Comparison of ENCODE assay signal across 25 cellular contexts in the genomic region with DNA sequence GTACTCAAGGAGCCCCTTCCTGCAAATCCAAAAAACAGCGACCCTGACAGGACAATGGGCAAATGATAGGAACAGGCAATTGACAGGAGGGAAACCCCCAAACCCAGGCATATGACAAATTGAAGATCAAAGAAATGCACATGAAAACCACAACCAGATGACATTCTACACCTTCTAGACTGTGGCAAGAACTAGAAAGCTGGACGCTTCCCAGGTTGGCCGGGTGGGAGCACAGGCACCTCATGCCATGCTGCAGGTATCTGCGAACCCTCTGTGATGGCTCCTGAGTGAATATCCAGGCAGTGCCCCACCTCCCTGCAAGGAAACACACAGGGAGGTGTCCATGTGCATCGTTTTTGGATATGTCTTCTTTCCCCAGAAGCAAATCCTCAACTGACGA. TPM values are rescaled to one million over a fixed set of nuclear protein-coding genes. Genes with fewer than 3 reads are reported as not detected.
DNase-seq lines count a peak whose midpoint lies in the region; ATAC-seq, FAIRE-seq and TF ChIP-seq lines count a peak whose summit lies in the region.
"Had no signal": no experiment of that assay in that cellular context is flagged by ENCODE, and none has a peak within 500 bp of the region (broad histone marks: within the 10 kb centered on the region; RNA-seq: fewer than 3 reads in every experiment).

No MANE protein-coding gene starts in this region.

- no peak overlapping the region for H2AFZ ChIP-seq in astrocyte (ENCODE audit: low read depth, low read length)

- intact Hi-C loops in Caco-2 (cut with micrococcal nuclease; ENCODE audit: unreplicated experiment), result loop anchor here (1.0 to 5.0 kb wide), 7 partner anchors 11 to 310 kb away; a partner anchor contains a TSS
- intact Hi-C loops in kidney (cut with DNase I), result no loop called here
- intact Hi-C loops in spleen (cut with DNase I; ENCODE audit: low total_unique reads), result no loop called here
- intact Hi-C loops in mucosa of descending colon (cut with DNase I, micrococcal nuclease), result no loop called here

- H3K27ac Mint-ChIP-seq in Caco-2 (ENCODE audit: unreplicated experiment) (peak overlapping the region; percentile 79), astrocyte (ENCODE audit: unreplicated experiment) (peak overlapping the region; percentile 72)
- H3K27ac Mint-ChIP-seq: activated naive CD8-positive, alpha-beta T cell treated with anti-CD3 and anti-CD28 coated beads, Interleukin-2, amount 10 ng/mL, durations not matched to agents 7 days and 5 days; CD14-positive monocyte; stimulated activated naive CD8-positive, alpha-beta T cell treated with anti-CD3 and anti-CD28 coated beads, Interleukin-15, amount 100 ng/mL, for 72 hours; T-helper 2 cell treated with Interferon-gamma antibody and Interleukin-4, amounts not matched to agents 5 μg/mL and 100 μg/mL, for 36 hours had no signal

- H3K9ac ChIP-seq in astrocyte (ENCODE audit: low read length) (no peak overlapping the region), kidney (ENCODE audit: low read length in 2 of 2) (no peak overlapping the region)

- H3K4me3 Mint-ChIP-seq in Caco-2 (ENCODE audit: unreplicated experiment) (peak overlapping the region; percentile 39), astrocyte (ENCODE audit: unreplicated experiment) (no peak overlapping the region)
- H3K4me3 Mint-ChIP-seq: activated naive CD8-positive, alpha-beta T cell treated with anti-CD3 and anti-CD28 coated beads, Interleukin-2, amount 10 ng/mL, durations not matched to agents 7 days and 5 days; stimulated activated naive CD8-positive, alpha-beta T cell treated with anti-CD3 and anti-CD28 coated beads, Interleukin-15, amount 100 ng/mL, for 72 hours; T-helper 2 cell treated with Interferon-gamma antibody and Interleukin-4, amounts not matched to agents 5 μg/mL and 100 μg/mL, for 36 hours had no signal

- H3K9me3 Mint-ChIP-seq in Caco-2 (ENCODE audit: unreplicated experiment) (no peaks in the 10 kb centered on the region), astrocyte (ENCODE audit: unreplicated experiment) (peaks cover 2% of the 10 kb centered on the region)
- H3K9me3 Mint-ChIP-seq: activated naive CD8-positive, alpha-beta T cell treated with anti-CD3 and anti-CD28 coated beads, Interleukin-2, amount 10 ng/mL, durations not matched to agents 7 days and 5 days; T-helper 2 cell treated with Interferon-gamma antibody and Interleukin-4, amounts not matched to agents 5 μg/mL and 100 μg/mL, for 36 hours had no signal

- H3K4me1 Mint-ChIP-seq in Caco-2 (ENCODE audit: low read depth, unreplicated experiment) (peaks cover 27% of the 10 kb centered on the region), astrocyte (ENCODE audit: low read depth, unreplicated experiment) (peaks cover 36% of the 10 kb centered on the region)

- H3K36me3 Mint-ChIP-seq in Caco-2 (ENCODE audit: insufficient read depth, unreplicated experiment) (no peaks in the 10 kb centered on the region), astrocyte (ENCODE audit: low read depth, unreplicated experiment) (peaks cover 3% of the 10 kb centered on the region)
- H3K36me3 Mint-ChIP-seq: activated naive CD8-positive, alpha-beta T cell treated with anti-CD3 and anti-CD28 coated beads, Interleukin-2, amount 10 ng/mL, durations not matched to agents 7 days and 5 days had no signal

- DNase-seq in Caco-2 (no peak), astrocyte (ENCODE audit: low read depth) (no peak), kidney (peak; percentile 30), spleen (peak; percentile 45), mucosa of descending colon (no peak), DMS79 (lab: John Stamatoyannopoulos, UW) (no peak), HEK293T (ENCODE audit: extremely low spot score) (no peak)
- DNase-seq: activated CD8-positive, alpha-beta memory T cell treated with anti-CD3 and anti-CD28 coated beads, Interleukin-2, amount 50 U/mL, for 48 hours; activated naive CD8-positive, alpha-beta T cell treated with anti-CD3 and anti-CD28 coated beads, Interleukin-2, amount 10 ng/mL, durations not matched to agents 7 days and 5 days; GDM1; MG63; NCI-H1436 treated with DMSO at 0.1 percent for 48 hours; NCI-H2171; NCI-H524 treated with DMSO at 0.1 percent for 48 hours; RPMI8226; stimulated activated naive CD8-positive, alpha-beta T cell treated with anti-CD3 and anti-CD28 coated beads, Interleukin-15, amount 100 ng/mL, for 72 hours; WERI-Rb-1 had no signal

- H3K27me3 ChIP-seq in Caco-2 (replicated peaks; ENCODE audit: control insufficient read depth, insufficient read depth, low read length), result no peaks in the 10 kb centered on the region
- no peaks in the 10 kb centered on the region for H3K27me3 ChIP-seq in astrocyte (ENCODE audit: insufficient read depth, low read length)
- H3K27me3 ChIP-seq in spleen (replicated peaks in 1 of 7), result peaks cover 0 to 47% (median 0%) of the 10 kb centered on the region in 7 donors
- H3K27me3 ChIP-seq: breast epithelium, MG63 had no signal

- H3K4me3 ChIP-seq in Caco-2 (ENCODE audit: low read depth, low read length) (no peak overlapping the region), astrocyte (ENCODE audit: insufficient read depth, low read depth, low read length) (no peak overlapping the region), kidney (ENCODE audit: low read length in 2 of 2) (no peak overlapping the region), spleen (no peak overlapping the region), mucosa of descending colon (no peak overlapping the region)
- H3K4me3 ChIP-seq: HAP-1, K562, MG63 had no signal

- TF ChIP-seq CTCF in Caco-2 (IDR thresholded peaks at IDR 0.05; ENCODE audit: insufficient read depth in 1 of 2, low read depth in 1 of 2, low read length in 1 of 2, severe bottlenecking in 1 of 2, unreplicated experiment in 1 of 2) (no peak), astrocyte (IDR thresholded peaks at IDR 0.05; ENCODE audit: insufficient read depth, low read depth, low read length) (no peak), kidney (IDR thresholded peaks at IDR 0.05; ENCODE audit: borderline replicate concordance, extremely low read depth, insufficient read depth) (no peak), spleen (IDR thresholded peaks at IDR 0.05 in 8 of 11, conservative IDR thresholded peaks at IDR 0.05 in 3 of 11) (no peak), mucosa of descending colon (IDR thresholded peaks at IDR 0.05) (no peak)

- H3K36me3 ChIP-seq in Caco-2 (ENCODE audit: control insufficient read depth, insufficient read depth, low read length) (no peaks in the 10 kb centered on the region), astrocyte (ENCODE audit: insufficient read depth, low read length) (no peaks in the 10 kb centered on the region), kidney (ENCODE audit: control insufficient read depth in 1 of 2, insufficient read depth in 2 of 2, low read length in 2 of 2) (no peaks in the 10 kb centered on the region), spleen (no peaks in the 10 kb centered on the region), mucosa of descending colon (ENCODE audit: low read depth) (no peaks in the 10 kb centered on the region)
- H3K36me3 ChIP-seq: breast epithelium, HAP-1, MG63, neutrophil, WERI-Rb-1 had no signal

- no peak overlapping the region for H3K27ac ChIP-seq in astrocyte (ENCODE audit: low read depth, low read length)
- H3K27ac ChIP-seq in kidney (ENCODE audit: low read depth in 2 of 2, low read length in 2 of 2), result peak overlapping the region; percentile 9 to 14
- H3K27ac ChIP-seq in spleen, result no peak overlapping the region
- H3K27ac ChIP-seq: neutrophil, WERI-Rb-1 had no signal

- H3K4me1 ChIP-seq in Caco-2 (peaks cover 38% of the 10 kb centered on the region), astrocyte (ENCODE audit: insufficient read depth, low read length) (peaks cover 41% of the 10 kb centered on the region), kidney (ENCODE audit: control insufficient read depth in 1 of 2, insufficient read depth in 1 of 2, low read depth in 1 of 2, low read length in 2 of 2) (peaks cover 18 to 39% of the 10 kb centered on the region in 2 donors), spleen (peaks cover 19 to 75% (median 34%) of the 10 kb centered on the region in 6 donors), mucosa of descending colon (ENCODE audit: low read depth) (peaks cover 5% of the 10 kb centered on the region)
- H3K4me1 ChIP-seq: HAP-1 had no signal

- H4K20me1 ChIP-seq in astrocyte (ENCODE audit: insufficient read depth, low read length), result no peaks in the 10 kb centered on the region

- no peak overlapping the region for H3K4me2 ChIP-seq in astrocyte (ENCODE audit: low read length)

- no peak for TF ChIP-seq POLR2A in spleen (IDR thresholded peaks at IDR 0.05)

- no peak for ATAC-seq in mucosa of descending colon
- ATAC-seq: SK-N-SH treated with all-trans-retinoic acid at 6 μM for 48 hours; stimulated activated naive CD8-positive, alpha-beta T cell treated with anti-CD3 and anti-CD28 coated beads, Interleukin-15, amount 100 ng/mL, for 72 hours had no signal

- no peaks in the 10 kb centered on the region for H3K79me2 ChIP-seq in astrocyte (ENCODE audit: insufficient read depth, low read length)

- WGBS in spleen, 5 donors, result 46 to 59% (median 52%) methylated on average over 6 of the region's 6 CpGs

- H3K9me3 ChIP-seq in Caco-2 (no peaks in the 10 kb centered on the region), astrocyte (ENCODE audit: insufficient read depth, low read depth, low read length) (no peaks in the 10 kb centered on the region), kidney (ENCODE audit: control insufficient read depth in 1 of 2, low read length in 2 of 2) (no peaks in the 10 kb centered on the region), spleen (no peaks in the 10 kb centered on the region), mucosa of descending colon (no peaks in the 10 kb centered on the region)
- H3K9me3 ChIP-seq: breast epithelium, HAP-1, MG63, neutrophil had no signal

- POLR2A ChIA-PET in Caco-2 (lab: Charles Lee) (no interaction called here), HEK293T (lab: Yijun Ruan, JAX) (no interaction called here)

- no TSS peak for BruUV-seq in Caco-2 (replicated peaks; lab: Mats Ljungman, UMichigan)

- FAIRE-seq in astrocyte (lab: Jason Lieb, UNC) (no peak), kidney (lab: Jason Lieb, UNC) (no peak)
- FAIRE-seq: endometrium, K562 had no signal

- CTCF ChIA-PET in Caco-2 (lab: Charles Lee) (interaction anchor here (0.6 kb wide), 1 partner anchor 164 kb away, joined by 3 read pairs; no protein-coding TSS in a partner anchor), HEK293T (lab: Yijun Ruan, JAX) (no interaction called here)

- peaks cover 5% of the 10 kb centered on the region for H3K27me3 Mint-ChIP-seq in Caco-2 (ENCODE audit: insufficient read depth, unreplicated experiment)
- peaks cover 20% of the 10 kb centered on the region for H3K27me3 Mint-ChIP-seq in astrocyte (ENCODE audit: low read depth, unreplicated experiment)

TF ChIP-seq in HEK293T, 16 proteins besides CTCF, POLR2A, EP300 and RAD21 (continues in another document):
- TF ChIP-seq FOXM1 (IDR thresholded peaks at IDR 0.05; ENCODE audit: borderline replicate concordance) (no peak), BHLHE40 (IDR thresholded peaks at IDR 0.05; ENCODE audit: borderline replicate concordance) (no peak), FOXK2 (IDR thresholded peaks at IDR 0.05) (no peak)

RNA-seq across cellular contexts. Expression of a gene that starts 37.1 kb away (rescaled TPM):
- not detected in 2 replicates for total RNA-seq in Caco-2 (2022)
- 0.57 and 2.2 TPM in 2 replicates for total RNA-seq in astrocyte
- 25.7 TPM for total RNA-seq in kidney
- 6.1 TPM for polyA plus RNA-seq in kidney (ENCODE audit: insufficient read depth, low read depth, low replicate concordance)
- total RNA-seq in spleen, result 100 to 1,000 TPM in 2 of 7 donors, 10 to 100 TPM in 5; 53.0 to 118 (median 84.4) TPM
- 10 to 100 TPM in 1 of 3 donors, 1 to 10 TPM in 2; 6.3 to 12.1 (median 9.0) TPM for polyA plus RNA-seq in spleen
- total RNA-seq in mucosa of descending colon, result 10 to 100 TPM in 2 of 3 donors, 1 to 10 TPM in 1; 4.4 to 15.7 (median 10.8) TPM

Comparison
In these comparisons a context has a peak if more than half of its experiments do, and no peak if none do; other contexts are left out.
1. DNase-seq: peak in kidney (single experiment) and spleen (single experiment); none in Caco-2 (0 of 2), astrocyte (single experiment), mucosa of descending colon (0 of 3), DMS79 (single experiment) and HEK293T (single experiment).
2. H3K27ac ChIP-seq: peak in kidney (2 of 2); none in astrocyte (single experiment) and spleen (0 of 8).